ENCODE assay signal across 34 cellular contexts in genomic region chr2:183192343-183192742, GRCh38.
"Had no signal": no experiment of that assay in that cellular context is flagged by ENCODE, and none has a peak within 500 bp of the region (broad histone marks: within the 10 kb centered on the region; RNA-seq: fewer than 3 reads in every experiment).

No MANE protein-coding gene starts in this region.

- H3K4me3 ChIP-seq: MG63 had no signal

- DNase-seq: Karpas-422, KG1, MG63, MM.1S, MV-4-11, NCI-H1048, NCI-H1092, NCI-H1092 treated with DMSO at 0.1 percent for 48 hours, NCI-H1105, NCI-H1105 treated with DMSO at 0.1 percent for 48 hours, NCI-H1417, NCI-H1417 treated with DMSO at 0.1 percent for 48 hours, NCI-H1436, NCI-H1436 treated with DMSO at 0.1 percent for 48 hours, NCI-H146, NCI-H1694, NCI-H1694 treated with DMSO at 0.1 percent for 48 hours, NCI-H187, NCI-H187 treated with DMSO at 0.1 percent for 48 hours, NCI-H1930, NCI-H2029, NCI-H2029 treated with DMSO at 0.1 percent for 48 hours, NCI-H2081, NCI-H2081 treated with DMSO at 0.1 percent for 48 hours, NCI-H2107, NCI-H2171, NCI-H2171 treated with DMSO at 0.1 percent for 48 hours, NCI-H2227 treated with DMSO at 0.1 percent for 48 hours, NCI-H226, NCI-H345, NCI-H446, NCI-H446 treated with DMSO at 0.1 percent for 48 hours, NCI-H510A had no signal

- H3K4me2 ChIP-seq: KMS-11 had no signal

- H3K9me3 ChIP-seq: MG63 had no signal

- H3K9ac ChIP-seq: KMS-11 had no signal

- H3K27ac ChIP-seq: KMS-11 had no signal

- H3K27me3 ChIP-seq: MG63 had no signal
